9 cellular contexts compared by ENCODE assay signal in the genomic region with DNA sequence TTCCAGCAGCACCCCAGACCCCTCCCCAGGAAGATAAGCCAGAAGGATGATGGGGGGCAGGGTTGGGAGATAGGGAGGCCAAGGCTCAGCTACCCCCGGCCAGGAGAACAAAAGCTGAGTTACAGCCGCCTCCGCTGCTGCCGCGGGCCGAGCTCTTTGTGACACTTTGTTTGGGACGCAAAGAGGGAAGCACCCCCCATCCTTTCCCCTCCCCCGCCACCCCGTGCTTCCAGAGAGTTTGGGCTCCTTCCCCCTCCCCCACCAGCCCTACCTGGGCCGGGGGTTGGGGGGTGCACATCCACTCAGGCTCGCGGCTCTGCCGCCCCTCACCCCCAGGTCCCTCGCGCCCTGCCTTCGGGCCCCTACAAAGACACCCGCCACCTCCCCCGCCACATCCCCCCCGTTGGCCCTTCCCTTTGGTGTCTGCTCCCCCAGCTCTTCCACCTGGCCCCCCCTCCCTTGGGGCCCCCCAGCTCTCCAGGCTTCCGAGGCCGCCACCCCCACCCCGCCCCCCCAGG. TPM values are rescaled to one million over a fixed set of nuclear protein-coding genes. Genes with fewer than 3 reads are reported as not detected.
DNase-seq lines count a peak whose midpoint lies in the region; TF ChIP-seq lines count a peak whose summit lies in the region.
"Had no signal": no experiment of that assay in that cellular context is flagged by ENCODE, and none has a peak within 500 bp of the region (broad histone marks: within the 10 kb centered on the region; RNA-seq: fewer than 3 reads in every experiment).

No MANE protein-coding gene starts in this region.

- H3K4me1 ChIP-seq in Caco-2, result peaks cover 25% of the 10 kb centered on the region
- H3K4me1 ChIP-seq in OCI-LY1 (ENCODE audit: insufficient read depth, low read length, severe bottlenecking), result peaks cover 8% of the 10 kb centered on the region
- peaks cover 7 to 18% of the 10 kb centered on the region in 2 donors for H3K4me1 ChIP-seq in esophagus (ENCODE audit: control insufficient read depth in 2 of 2, insufficient read depth in 2 of 2, low read length in 1 of 2)
- peaks cover 18% of the 10 kb centered on the region for H3K4me1 ChIP-seq in osteoblast (ENCODE audit: insufficient read depth, low read length)
- peaks cover 17% of the 10 kb centered on the region for H3K4me1 ChIP-seq in SJCRH30

- TF ChIP-seq CTCF in Caco-2 (IDR thresholded peaks at IDR 0.05; ENCODE audit: insufficient read depth in 1 of 2, low read depth in 1 of 2, low read length in 1 of 2, severe bottlenecking in 1 of 2, unreplicated experiment in 1 of 2), result no peak
- no peak for TF ChIP-seq CTCF in OCI-LY1 (IDR thresholded peaks at IDR 0.05; ENCODE audit: low read length)
- no peak for TF ChIP-seq CTCF in osteoblast (IDR thresholded peaks at IDR 0.05; ENCODE audit: extremely low read depth, low read depth, low read length)

- H3K27me3 ChIP-seq in Caco-2 (replicated peaks; ENCODE audit: control insufficient read depth, insufficient read depth, low read length) (no peaks in the 10 kb centered on the region), OCI-LY1 (ENCODE audit: insufficient read depth, low read length) (no peaks in the 10 kb centered on the region), esophagus (ENCODE audit: control insufficient read depth in 1 of 2, insufficient read depth in 2 of 2, low read length in 2 of 2) (no peaks in the 10 kb centered on the region), osteoblast (ENCODE audit: insufficient read depth, low read length) (peaks cover 6% of the 10 kb centered on the region), SJCRH30 (no peaks in the 10 kb centered on the region)

- H3K9me3 Mint-ChIP-seq in Caco-2 (ENCODE audit: unreplicated experiment), result no peaks in the 10 kb centered on the region

- no peaks in the 10 kb centered on the region for H3K9me2 ChIP-seq in OCI-LY1 (ENCODE audit: low read depth, low read length)

- POLR2A ChIA-PET in Caco-2 (lab: Charles Lee), result no interaction called here

- no peak overlapping the region for H3K9ac ChIP-seq in OCI-LY1 (ENCODE audit: low read length)

- H3K4me1 Mint-ChIP-seq in Caco-2 (ENCODE audit: low read depth, unreplicated experiment), result peaks cover 40% of the 10 kb centered on the region

- no peaks in the 10 kb centered on the region for H3K9me3 ChIP-seq in Caco-2
- H3K9me3 ChIP-seq in OCI-LY1 (ENCODE audit: low read length), result no peaks in the 10 kb centered on the region
- H3K9me3 ChIP-seq in esophagus (ENCODE audit: control insufficient read depth in 2 of 2, insufficient read depth in 1 of 2, low read depth in 1 of 2, low read length in 1 of 2), result no peaks in the 10 kb centered on the region
- no peaks in the 10 kb centered on the region for H3K9me3 ChIP-seq in osteoblast (ENCODE audit: low read depth, low read length)
- H3K9me3 ChIP-seq in SJCRH30 (replicated peaks), result no peaks in the 10 kb centered on the region

- peaks cover 23% of the 10 kb centered on the region for H3K36me3 Mint-ChIP-seq in Caco-2 (ENCODE audit: insufficient read depth, unreplicated experiment)

- H3K36me3 ChIP-seq in Caco-2 (ENCODE audit: control insufficient read depth, insufficient read depth, low read length) (no peaks in the 10 kb centered on the region), OCI-LY1 (ENCODE audit: insufficient read depth, low read length) (no peaks in the 10 kb centered on the region), esophagus (ENCODE audit: control insufficient read depth in 2 of 2, insufficient read depth in 2 of 2, low read length in 1 of 2) (peaks cover 0 to 5% of the 10 kb centered on the region in 2 donors), osteoblast (ENCODE audit: insufficient read depth, low read length) (no peaks in the 10 kb centered on the region), SJCRH30 (no peaks in the 10 kb centered on the region)

- no peak overlapping the region for H3K27ac ChIP-seq in OCI-LY1 (ENCODE audit: low read depth, low read length, poor library complexity, severe bottlenecking)
- peak overlapping the region; percentile 93 to 96 for H3K27ac ChIP-seq in esophagus (ENCODE audit: low read depth in 2 of 2, low read length in 1 of 2)
- H3K27ac ChIP-seq in osteoblast (ENCODE audit: low read depth, low read length), result no peak overlapping the region
- H3K27ac ChIP-seq in SJCRH30, result no peak overlapping the region

- CTCF ChIA-PET in Caco-2 (lab: Charles Lee), result interaction anchor here (0.6 to 3.1 kb wide), 7 partner anchors 9 to 1729 kb away, joined by 3 to 19 read pairs (median 3); a partner anchor contains a TSS

- intact Hi-C loops in Caco-2 (cut with micrococcal nuclease; ENCODE audit: unreplicated experiment), result no loop called here

- H3F3A ChIP-seq in OCI-LY1 (ENCODE audit: insufficient read depth, low read length), result no peaks in the 10 kb centered on the region

- DNase-seq in Caco-2, result no peak
- DNase-seq in osteoblast (ENCODE audit: insufficient read length, low spot score, missing footprints), result peak; percentile 83
- DNase-seq in SJCRH30, result no peak
- no peak for DNase-seq in GM19238 (ENCODE audit: insufficient read length, low spot score)
- DNase-seq in NCI-H446 treated with DMSO at 0.1 percent for 48 hours (lab: John Stamatoyannopoulos, UW), result no peak
- DNase-seq in stimulated activated naive CD4-positive, alpha-beta T cell treated with Interleukin-2 at 50 U/mL for 16 hours (lab: John Stamatoyannopoulos, UW), result no peak

- H3K27ac Mint-ChIP-seq in Caco-2 (ENCODE audit: unreplicated experiment), result peak overlapping the region; percentile 30

- no TSS peak for BruUV-seq in Caco-2 (replicated peaks; lab: Mats Ljungman, UMichigan)

- H4K20me1 ChIP-seq in OCI-LY1 (ENCODE audit: insufficient read depth, low read length) (no peaks in the 10 kb centered on the region), osteoblast (ENCODE audit: insufficient read depth, low read length) (peaks cover 10% of the 10 kb centered on the region)

- H3K79me2 ChIP-seq in OCI-LY1 (ENCODE audit: insufficient read depth, low read length), result no peaks in the 10 kb centered on the region
- H3K79me2 ChIP-seq in osteoblast (ENCODE audit: insufficient read depth, low read length), result no peaks in the 10 kb centered on the region

- H3K4me3 Mint-ChIP-seq in Caco-2 (ENCODE audit: unreplicated experiment), result peak overlapping the region; percentile 65

- no peaks in the 10 kb centered on the region for H3K27me3 Mint-ChIP-seq in Caco-2 (ENCODE audit: insufficient read depth, unreplicated experiment)

- H3K4me3 ChIP-seq in Caco-2 (ENCODE audit: low read depth, low read length), result peak overlapping the region; percentile 39
- peak overlapping the region; percentile 20 for H3K4me3 ChIP-seq in OCI-LY1 (ENCODE audit: low read depth, low read length, poor library complexity, severe bottlenecking)
- H3K4me3 ChIP-seq in esophagus (ENCODE audit: low read depth in 1 of 2, low read length in 2 of 2), result peak overlapping the region; percentile 7 to 85
- H3K4me3 ChIP-seq in osteoblast (ENCODE audit: insufficient read depth, low read length), result no peak overlapping the region
- H3K4me3 ChIP-seq in SJCRH30, result no peak overlapping the region

- no peak overlapping the region for H3K4me2 ChIP-seq in OCI-LY1 (ENCODE audit: low read length)
- H3K4me2 ChIP-seq in osteoblast (ENCODE audit: insufficient read depth, low read length), result no peak overlapping the region

- WGBS in esophagus, 2 donors, result 4 to 6% methylated on average over 13 to 22 of the region's 22 CpGs

- H2AFZ ChIP-seq in OCI-LY1 (ENCODE audit: low read length) (no peak overlapping the region), osteoblast (ENCODE audit: low read length) (no peak overlapping the region)

RNA-seq across cellular contexts. Expression of a gene that starts 0.8 kb away (rescaled TPM):
- total RNA-seq in Caco-2 (2022), result 34.1 and 35.2 TPM in 2 replicates
- 10 to 100 TPM; 39.9 to 42.2 TPM for polyA plus RNA-seq in esophagus
- 8.3 and 9.4 TPM in 2 replicates for total RNA-seq in osteoblast
- total RNA-seq in SJCRH30 (2014; rRNA removed; shearing (Covaris generic)), result 2.6 and 5.9 TPM in 2 replicates

RNA-seq across cellular contexts. Expression of a gene that starts 3.2 kb away (rescaled TPM):
- total RNA-seq in Caco-2 (2022), result 0.98 and 1.0 TPM in 2 replicates
- 1 to 10 TPM; 1.6 to 1.8 TPM for polyA plus RNA-seq in esophagus
- not detected in 2 replicates for total RNA-seq in osteoblast
- not detected in 2 replicates for total RNA-seq in SJCRH30 (2014; rRNA removed; shearing (Covaris generic))
- total RNA-seq: fibroblast of villous mesenchyme had no signal

RNA-seq across cellular contexts. Expression of a gene that starts 27.6 kb away (rescaled TPM):
- total RNA-seq in Caco-2 (2022) (6.5 and 7.1 TPM in 2 replicates), osteoblast (33.3 and 35.4 TPM in 2 replicates)
- 1 to 10 TPM; 1.8 to 3.0 TPM for polyA plus RNA-seq in esophagus
- 28.3 and 29.3 TPM in 2 replicates for total RNA-seq in SJCRH30 (2014; rRNA removed; shearing (Covaris generic))

RNA-seq across cellular contexts. Expression of a gene that starts 40.1 kb away (rescaled TPM):
- total RNA-seq in Caco-2 (2022), result not detected in 2 replicates
- polyA plus RNA-seq in esophagus, result not detected
- total RNA-seq in osteoblast, result not detected in 2 replicates
- total RNA-seq in SJCRH30 (2014; rRNA removed; shearing (Covaris generic)), result not detected in 2 replicates
- total RNA-seq: fibroblast of villous mesenchyme had no signal

RNA-seq across cellular contexts. Expression of a gene that starts 55.5 kb away (rescaled TPM):
- total RNA-seq in Caco-2 (2022), result not detected in 2 replicates
- 10 to 100 TPM; 33.9 to 92.8 TPM for polyA plus RNA-seq in esophagus
- not detected in 2 replicates for total RNA-seq in osteoblast
- not detected in 2 replicates for total RNA-seq in SJCRH30 (2014; rRNA removed; shearing (Covaris generic))
- total RNA-seq: fibroblast of villous mesenchyme had no signal

Comparison
In these comparisons a context has a peak if more than half of its experiments do, and no peak if none do; other contexts are left out.
1. H3K4me3 ChIP-seq: peak in Caco-2 (single experiment), OCI-LY1 (single experiment) and esophagus (2 of 2); none in osteoblast (single experiment) and SJCRH30 (single experiment).
2. H3K27ac ChIP-seq: peak in esophagus (2 of 2); none in OCI-LY1 (single experiment), osteoblast (single experiment) and SJCRH30 (single experiment).